11 cellular contexts compared by ENCODE assay signal in the genomic region with DNA sequence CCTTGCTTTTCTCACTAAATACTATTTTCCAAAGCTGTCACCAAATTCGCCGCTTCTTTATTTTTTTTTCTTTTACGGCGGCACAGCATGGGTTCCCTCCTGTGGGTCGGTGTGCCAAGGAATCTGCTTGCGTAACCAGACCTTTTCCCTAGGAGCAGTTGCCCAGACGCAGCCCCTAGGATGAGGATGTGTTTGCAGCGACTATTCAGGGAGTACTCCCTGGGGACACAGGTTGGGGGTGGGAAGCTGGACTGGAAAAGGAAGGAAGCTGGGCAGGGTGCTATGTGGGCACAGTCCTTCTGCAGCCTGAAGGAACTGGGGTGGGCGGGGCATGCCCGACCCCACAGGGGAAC. TPM values are rescaled to one million over a fixed set of nuclear protein-coding genes. Genes with fewer than 3 reads are reported as not detected.
DNase-seq lines count a peak whose midpoint lies in the region; ATAC-seq and TF ChIP-seq lines count a peak whose summit lies in the region.
"Had no signal": no experiment of that assay in that cellular context is flagged by ENCODE, and none has a peak within 500 bp of the region (broad histone marks: within the 10 kb centered on the region; RNA-seq: fewer than 3 reads in every experiment).

No MANE protein-coding gene starts in this region.

- POLR2A ChIA-PET in RWPE1 (lab: Yijun Ruan, JAX; ENCODE audit: low non-redundant PET): no interaction called here

- no peak overlapping the region for H4K8ac ChIP-seq in neuronal stem cell (ENCODE audit: low read depth, low read length)

- peak overlapping the region; percentile 47 for H2AK5ac ChIP-seq in neuronal stem cell (ENCODE audit: low read depth, low read length)

- no peak overlapping the region for H2BK5ac ChIP-seq in neuronal stem cell (ENCODE audit: low read length)

- peaks cover 0 to 18% (median 0%) of the 10 kb centered on the region in 3 experiments for H3K27me3 ChIP-seq in neuronal stem cell (ENCODE audit: control insufficient read depth in 3 of 3, insufficient read depth in 3 of 3, low read depth in 1 of 3, low read length in 3 of 3)

- no peak overlapping the region for H3K4ac ChIP-seq in neuronal stem cell (ENCODE audit: low read length)

- H3K27ac ChIP-seq in RWPE1: peak overlapping the region; percentile 52
- H3K27ac ChIP-seq in neuronal stem cell (replicated peaks; ENCODE audit: low read length): no peak overlapping the region

- no peak overlapping the region for H3K14ac ChIP-seq in neuronal stem cell (ENCODE audit: low read length)

- H2AFZ ChIP-seq in neuronal stem cell (ENCODE audit: low read length): no peak overlapping the region

- CTCF ChIA-PET in RWPE1 (lab: Yijun Ruan, JAX): no interaction called here

- no peak overlapping the region for H2BK15ac ChIP-seq in neuronal stem cell (ENCODE audit: low read length)

- TF ChIP-seq CTCF in AG10803 (conservative IDR thresholded peaks at IDR 0.05; ENCODE audit: low read length) (no peak), RWPE1 (conservative IDR thresholded peaks at IDR 0.05; ENCODE audit: low read depth) (no peak)

- H2BK12ac ChIP-seq in neuronal stem cell (ENCODE audit: low read length): no peak overlapping the region

- peaks cover 3 to 7% of the 10 kb centered on the region in 2 donors for H3K9me3 ChIP-seq in neuronal stem cell (replicated peaks in 1 of 2; ENCODE audit: control insufficient read depth in 2 of 2, insufficient read depth in 1 of 2, low read depth in 1 of 2, low read length in 2 of 2)

- no peak overlapping the region for H2BK120ac ChIP-seq in neuronal stem cell (ENCODE audit: low read depth, low read length)

- no peaks in the 10 kb centered on the region for H3K79me1 ChIP-seq in neuronal stem cell (ENCODE audit: low read depth, low read length)

- no peak for ATAC-seq in HG03135 (IDR thresholded peaks at IDR 0.05; ENCODE audit: unreplicated experiment)
- no peak for ATAC-seq in HG03469 (IDR thresholded peaks at IDR 0.05; ENCODE audit: unreplicated experiment)
- ATAC-seq: activated CD8-positive, alpha-beta T cell treated with anti-CD3 and anti-CD28 coated beads, Interleukin-2, amount 10 ng/mL, durations not matched to agents 7 days and 5 days had no signal

- H3K4me3 ChIP-seq in AG10803 (ENCODE audit: low read length) (peak overlapping the region; percentile 35), neuronal stem cell (ENCODE audit: low read length in 2 of 2) (no peak overlapping the region)

- no peak overlapping the region for H3K4me2 ChIP-seq in neuronal stem cell (ENCODE audit: insufficient read depth, low read length, poor library complexity, severe bottlenecking)

- peaks cover 14 to 16% of the 10 kb centered on the region in 2 donors for H3K4me1 ChIP-seq in neuronal stem cell (ENCODE audit: control insufficient read depth in 2 of 2, insufficient read depth in 1 of 2, low read depth in 1 of 2, low read length in 2 of 2)

- H3K23ac ChIP-seq in neuronal stem cell (ENCODE audit: low read depth, low read length, poor library complexity): no peak overlapping the region

- no peak overlapping the region for H3K18ac ChIP-seq in neuronal stem cell (ENCODE audit: low read length)

- DNase-seq in AG10803 (ENCODE audit: low read depth): no peak
- no peak for DNase-seq in RWPE1 (ENCODE audit: low spot score)
- peak; percentile 14 for DNase-seq in fibroblast of peridontal ligament (ENCODE audit: extremely low read depth)
- no peak for DNase-seq in neuronal stem cell (ENCODE audit: low spot score)
- DNase-seq in RKO (ENCODE audit: low spot score): no peak
- DNase-seq in NCI-H1436 treated with DMSO at 0.1 percent for 48 hours (lab: John Stamatoyannopoulos, UW): no peak
- DNase-seq: activated CD8-positive, alpha-beta T cell treated with anti-CD3 and anti-CD28 coated beads, Interleukin-2, amount 10 ng/mL, durations not matched to agents 7 days and 5 days; activated effector memory CD4-positive, alpha-beta T cell treated with anti-CD3 and anti-CD28 coated beads, Interleukin-2, amount 50 U/mL, for 16 hours; HFFc6 had no signal

- H3K36me3 ChIP-seq in neuronal stem cell (replicated peaks in 1 of 2; ENCODE audit: control insufficient read depth in 2 of 2, insufficient read depth in 2 of 2, low read length in 2 of 2): no peaks in the 10 kb centered on the region

- H3K9ac ChIP-seq in neuronal stem cell (ENCODE audit: low read depth, low read length, poor library complexity): no peak overlapping the region

- WGBS in neuronal stem cell (ENCODE audit: extremely low coverage in 2 of 2, insufficient read length in 2 of 2, insufficient replicate concordance in 1 of 2), 2 donors: no CpG with 5 or more reads among the region's 10 CpGs

- H4K91ac ChIP-seq in neuronal stem cell (ENCODE audit: low read depth, low read length, poor library complexity): no peak overlapping the region

RNA-seq across cellular contexts. Expression of gene ZCCHC14, which starts 49.0 kb away (rescaled TPM):
- 15.1 TPM for polyA plus RNA-seq in neuronal stem cell (2013, experiment 1 of 2)
- polyA plus RNA-seq in neuronal stem cell (2013, experiment 2 of 2): 15.8 TPM
